8 cellular contexts compared by ENCODE assay signal in genomic region chr15:52529940-52530339, GRCh38. TPM values are rescaled to one million over a fixed set of nuclear protein-coding genes. Genes with fewer than 3 reads are reported as not detected.
DNase-seq lines count a peak whose midpoint lies in the region; ATAC-seq, FAIRE-seq and TF ChIP-seq lines count a peak whose summit lies in the region.

No MANE protein-coding gene starts in this region.

- FAIRE-seq in small intestine (lab: Jason Lieb, UNC) (no peak), RCC 7860 (lab: Jason Lieb, UNC) (no peak)

- H3K4me2 ChIP-seq in GM23338 (peak overlapping the region; percentile 98), skeletal muscle satellite cell (ENCODE audit: low read length) (peak overlapping the region; percentile 94)

- H3K27ac Mint-ChIP-seq in GM23338: no peak overlapping the region

- no peaks in the 10 kb centered on the region for H3K9me3 Mint-ChIP-seq in GM23338

- H4K20me1 ChIP-seq in GM23338 (replicated peaks; ENCODE audit: insufficient read depth): peaks cover 5% of the 10 kb centered on the region

- H3K4me1 ChIP-seq in GM23338 (ENCODE audit: insufficient read depth): peaks cover 14% of the 10 kb centered on the region
- H3K4me1 ChIP-seq in skeletal muscle satellite cell (ENCODE audit: control insufficient read depth, insufficient read depth, low read length): peaks cover 13% of the 10 kb centered on the region
- H3K4me1 ChIP-seq in small intestine (ENCODE audit: control insufficient read depth in 2 of 2, insufficient read depth in 1 of 2, low read depth in 1 of 2, low read length in 1 of 2): no peaks in the 10 kb centered on the region

- DNase-seq in GM23338 (ENCODE audit: low spot score) (no peak), fibroblast of mammary gland (ENCODE audit: low read depth) (no peak), NCI-H146 (lab: John Stamatoyannopoulos, UW) (no peak), GDM1 (lab: John Stamatoyannopoulos, UW) (no peak), small intestine (no peak), RCC 7860 (ENCODE audit: low spot score) (no peak)

- H3K9me3 ChIP-seq in skeletal muscle satellite cell (replicated peaks; ENCODE audit: low read length): no peaks in the 10 kb centered on the region
- no peaks in the 10 kb centered on the region for H3K9me3 ChIP-seq in small intestine (ENCODE audit: control insufficient read depth, low read depth)

- H3F3A ChIP-seq in GM23338 (replicated peaks; ENCODE audit: low read depth): peaks cover 24% of the 10 kb centered on the region

- peaks cover 28% of the 10 kb centered on the region for H3K79me2 ChIP-seq in GM23338 (replicated peaks; ENCODE audit: insufficient read depth)

- H3K36me3 Mint-ChIP-seq in GM23338 (ENCODE audit: low read depth): no peaks in the 10 kb centered on the region; the same call in 2 of the 3 replicates

- peak overlapping the region; percentile 96 for H2AFZ ChIP-seq in GM23338

- TF ChIP-seq CTCF in GM23338 (conservative IDR thresholded peaks at IDR 0.05; ENCODE audit: low read depth in 2 of 2) (no peak), VCaP (conservative IDR thresholded peaks at IDR 0.05) (no peak), fibroblast of mammary gland (conservative IDR thresholded peaks at IDR 0.05; ENCODE audit: control insufficient read depth, insufficient read depth, low read depth, low read length) (no peak)

- H3K9ac ChIP-seq in skeletal muscle satellite cell (ENCODE audit: low read depth, low read length): no peak overlapping the region

- H3K27me3 ChIP-seq in GM23338 (ENCODE audit: insufficient read depth): peaks cover 50% of the 10 kb centered on the region
- H3K27me3 ChIP-seq in skeletal muscle satellite cell (ENCODE audit: control insufficient read depth, insufficient read depth, low read length): no peaks in the 10 kb centered on the region
- H3K27me3 ChIP-seq in small intestine (ENCODE audit: control insufficient read depth in 2 of 2, insufficient read depth in 2 of 2, low read length in 2 of 2): peaks cover 0 to 6% of the 10 kb centered on the region in 2 donors

- no peak for ATAC-seq in GM23338

- no peaks in the 10 kb centered on the region for H3K9me2 ChIP-seq in GM23338 (ENCODE audit: insufficient read depth)

- H3K4me3 ChIP-seq in GM23338 (peak overlapping the region; percentile 93), fibroblast of mammary gland (ENCODE audit: control insufficient read depth, low read depth, low read length) (peak overlapping the region; percentile 65), skeletal muscle satellite cell (ENCODE audit: low read length) (peak overlapping the region; percentile 94), small intestine (ENCODE audit: low read depth in 1 of 2, low read length in 2 of 2) (no peak overlapping the region)

- peaks cover 13% of the 10 kb centered on the region for H3K4me1 Mint-ChIP-seq in GM23338

- peak overlapping the region; percentile 66 for H3K4me3 Mint-ChIP-seq in GM23338

- H3K27me3 Mint-ChIP-seq in GM23338 (ENCODE audit: insufficient read depth, low read depth, poor library complexity): peaks cover 38% of the 10 kb centered on the region

- H3K27ac ChIP-seq in GM23338 (ENCODE audit: low read depth): no peak overlapping the region
- peak overlapping the region; percentile 68; the same call in 1 of the 2 replicates for H3K27ac ChIP-seq in VCaP
- H3K27ac ChIP-seq in small intestine (ENCODE audit: low read depth in 1 of 2, low read length in 1 of 2): no peak overlapping the region

- H3K36me3 ChIP-seq in GM23338 (ENCODE audit: insufficient read depth) (no peaks in the 10 kb centered on the region), skeletal muscle satellite cell (ENCODE audit: insufficient read depth, low read length) (no peaks in the 10 kb centered on the region), small intestine (ENCODE audit: control insufficient read depth in 2 of 2, insufficient read depth in 2 of 2, low read length in 2 of 2) (no peaks in the 10 kb centered on the region)

- WGBS in small intestine, 3 donors: 21 to 33% (median 31%) methylated on average over 11 of the region's 11 CpGs

TF ChIP-seq in GM23338, 12 proteins besides CTCF, POLR2A, EP300 and RAD21:
- TF ChIP-seq EZH2phosphoT487 (IDR thresholded peaks at IDR 0.05; ENCODE audit: unreplicated experiment) (no peak), STAT1 (IDR thresholded peaks at IDR 0.05; ENCODE audit: unreplicated experiment) (no peak), ZNF331 (CRISPR knock-in tag; IDR thresholded peaks at IDR 0.05; ENCODE audit: low read depth) (no peak), EZH2 (IDR thresholded peaks at IDR 0.05; ENCODE audit: low read depth, unreplicated experiment) (peak; percentile 45), ZNF462 (CRISPR knock-in tag; IDR thresholded peaks at IDR 0.05) (no peak)

RNA-seq across cellular contexts. Expression of gene MYO5A, which starts 1.3 kb away (rescaled TPM):
- 30.2 and 31.8 TPM in 2 replicates for total RNA-seq in GM23338 (2014; rRNA removed; shearing (Covaris generic))
- 5.6 and 5.7 TPM in 2 replicates for polyA plus RNA-seq in GM23338 (2016; fragmentation: Nextera tagmentation; extraction: Ambion mirVana)
- 40.4 and 47.9 TPM in 2 replicates for total RNA-seq in skeletal muscle satellite cell (2012; rRNA removed)
- 1 to 10 TPM in 2 of 3 donors, under 1 TPM in 1; 0.45 to 3.0 (median 1.4) TPM for polyA plus RNA-seq in small intestine

RNA-seq across cellular contexts. Expression of gene ARPP19, which starts 38.9 kb away (rescaled TPM):
- total RNA-seq in GM23338 (2014; rRNA removed; shearing (Covaris generic)): 192 and 193 TPM in 2 replicates
- polyA plus RNA-seq in GM23338 (2016; fragmentation: Nextera tagmentation; extraction: Ambion mirVana): 78.3 and 79.6 TPM in 2 replicates
- total RNA-seq in skeletal muscle satellite cell (2012; rRNA removed): 104 and 110 TPM in 2 replicates
- 10 to 100 TPM; 26.4 to 31.1 (median 27.0) TPM for polyA plus RNA-seq in small intestine

Comparison
In these comparisons a context has a peak if more than half of its experiments do, and no peak if none do; other contexts are left out.
1. H3K4me3 ChIP-seq: peak in GM23338 (single experiment), fibroblast of mammary gland (single experiment) and skeletal muscle satellite cell (single experiment); none in small intestine (0 of 2).